ENCODE assay signal across 13 cellular contexts in the genomic region with DNA sequence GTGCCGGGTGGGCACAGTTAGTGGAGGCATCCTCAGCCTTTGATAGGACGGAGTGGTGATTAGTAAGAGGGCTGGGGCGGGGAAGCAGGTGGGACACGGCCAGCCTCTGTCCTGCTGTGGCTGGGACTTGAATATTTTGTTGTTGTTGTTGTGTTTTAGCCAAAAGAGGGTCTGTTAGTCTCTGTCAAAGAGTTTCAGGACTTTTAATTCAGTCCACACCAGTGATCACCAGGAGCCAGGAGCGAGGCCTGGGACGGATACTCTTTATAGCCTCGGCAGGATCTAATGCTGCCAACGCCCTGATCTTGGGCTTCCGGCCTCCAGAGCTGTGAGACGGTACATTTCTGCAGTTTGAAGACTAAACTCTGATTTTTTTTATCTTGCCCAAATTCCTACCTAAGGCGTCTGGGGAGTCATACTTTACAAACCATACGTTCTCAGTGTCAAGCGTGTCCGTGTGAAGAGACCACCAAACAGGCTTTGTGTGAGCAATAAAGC. TPM values are rescaled to one million over a fixed set of nuclear protein-coding genes. Genes with fewer than 3 reads are reported as not detected.
DNase-seq lines count a peak whose midpoint lies in the region; ATAC-seq, FAIRE-seq and TF ChIP-seq lines count a peak whose summit lies in the region.
"Had no signal": no experiment of that assay in that cellular context is flagged by ENCODE, and none has a peak within 500 bp of the region (broad histone marks: within the 10 kb centered on the region; RNA-seq: fewer than 3 reads in every experiment).

No MANE protein-coding gene starts in this region.

- H3K4me3 Mint-ChIP-seq in CD4-positive, alpha-beta memory T cell, result peak overlapping the region in 7 of 8 donors; percentile 49 to 92 (median 84)
- H3K4me3 Mint-ChIP-seq in nephron, result peak overlapping the region; percentile 89

- no peak for FAIRE-seq in GM12878 (lab: Jason Lieb, UNC)

- no peak overlapping the region for H3K14ac ChIP-seq in IMR-90 (replicated peaks; ENCODE audit: low read depth, low read length)

- H2AFZ ChIP-seq in IMR-90 (replicated peaks; ENCODE audit: low read length, poor library complexity) (no peak overlapping the region), GM12878 (ENCODE audit: control insufficient read depth, low read depth, low read length) (no peak overlapping the region; the same call in 1 of the 2 replicates)

- ATAC-seq in IMR-90 (ENCODE audit: low read depth) (no peak), GM12878 (no peak), GM19395 (IDR thresholded peaks at IDR 0.05; ENCODE audit: unreplicated experiment) (no peak), HG03196 (IDR thresholded peaks at IDR 0.05; ENCODE audit: unreplicated experiment) (no peak), GM18519 (IDR thresholded peaks at IDR 0.05; ENCODE audit: low FRiP score, unreplicated experiment) (no peak)

- H3K9ac ChIP-seq in IMR-90 (ENCODE audit: low read depth, low read length), result no peak overlapping the region
- H3K9ac ChIP-seq in GM12878 (ENCODE audit: control insufficient read depth, insufficient read depth, low read length), result no peak overlapping the region; the same call in 1 of the 2 replicates

- dilution Hi-C loops in IMR-90 (cut with HindIII; ENCODE audit: low sequenced_read_pairs, unreplicated experiment), result no loop called here

- TF ChIP-seq CTCF in IMR-90 (conservative IDR thresholded peaks at IDR 0.05; ENCODE audit: low read depth, low read length), result no peak
- TF ChIP-seq CTCF in GM12878 (IDR thresholded peaks at IDR 0.05 in 2 of 3, conservative IDR thresholded peaks at IDR 0.05 in 1 of 3; ENCODE audit: control insufficient read depth in 2 of 3, extremely low read depth in 1 of 3, insufficient read depth in 1 of 3, low read depth in 3 of 3, low read length in 3 of 3), result no peak
- no peak for TF ChIP-seq CTCF in nephron (IDR thresholded peaks at IDR 0.05; ENCODE audit: unreplicated experiment in 3 of 3)

- POLR2A ChIA-PET in CD4-positive, alpha-beta memory T cell (lab: Charles Lee; ENCODE audit: partially characterized antibody), result interaction anchor here (1.0 to 2.8 kb wide), 3 partner anchors 9 to 38 kb away, joined by 3 to 9 read pairs (median 3); no protein-coding TSS in a partner anchor
- POLR2A ChIA-PET in IMR-90 (lab: Charles Lee; ENCODE audit: unreplicated experiment) (interaction anchor here (0.6 kb wide), 1 partner anchor 112 kb away, joined by 9 read pairs; no protein-coding TSS in a partner anchor), GM12878 (lab: Charles Lee) (interaction anchor here (1.7 kb wide), 1 partner anchor 39 kb away, joined by 5 read pairs; no protein-coding TSS in a partner anchor)

- peaks cover 0 to 15% of the 10 kb centered on the region in 2 donors for H3K36me3 Mint-ChIP-seq in CD4-positive, alpha-beta memory T cell
- H3K36me3 Mint-ChIP-seq in nephron (ENCODE audit: low read depth), result peaks cover 3% of the 10 kb centered on the region

- WGBS in IMR-90 (ENCODE audit: extremely low coverage in 2 of 2, insufficient read length in 1 of 2), 2 experiments, result 56% methylated on average over 3 of the region's 14 CpGs; no CpG with 5 or more reads in 1 of the 2 experiments
- WGBS in GM12878 (ENCODE audit: insufficient coverage, insufficient replicate concordance, low lambda C conversion rate, missing lambda C conversion rate), result 69% methylated on average over 14 of the region's 14 CpGs

- intact Hi-C loops in CD4-positive, alpha-beta memory T cell (cut with micrococcal nuclease), result no loop called here
- intact Hi-C loops in IMR-90 (cut with micrococcal nuclease), result loop anchor here (10.0 kb wide), 1 partner anchor 173 kb away; no protein-coding TSS in a partner anchor
- intact Hi-C loops in GM12878 (cut with micrococcal nuclease; ENCODE audit: unreplicated experiment), result no loop called here

- H2BK15ac ChIP-seq in IMR-90 (ENCODE audit: low read depth, low read length), result no peak overlapping the region

- peaks cover 6% of the 10 kb centered on the region; the same call in 1 of the 2 replicates for H3K9me1 ChIP-seq in IMR-90 (ENCODE audit: insufficient read depth, low read length)

- H4K8ac ChIP-seq in IMR-90 (ENCODE audit: low read depth in 2 of 2, low read length in 2 of 2), result no peak overlapping the region

- peaks cover 6 to 18% of the 10 kb centered on the region in 2 experiments; a peak in 2 of 4 replicates for H3K79me1 ChIP-seq in IMR-90 (ENCODE audit: low read depth in 1 of 2, low read length in 2 of 2)

- no peak overlapping the region for H4K5ac ChIP-seq in IMR-90 (ENCODE audit: low read depth, low read length)

- no peak overlapping the region for H3K4me3 ChIP-seq in CD4-positive, alpha-beta memory T cell (ENCODE audit: low read length in 2 of 2)
- H3K4me3 ChIP-seq in IMR-90 (ENCODE audit: insufficient read depth, low read depth, low read length) (no peak overlapping the region), GM12878 (no peak overlapping the region)
- H3K4me3 ChIP-seq: thoracic aorta had no signal

- H3K4me1 ChIP-seq in CD4-positive, alpha-beta memory T cell (ENCODE audit: insufficient read depth, low read length), result peaks cover 60% of the 10 kb centered on the region
- peaks cover 16% of the 10 kb centered on the region for H3K4me1 ChIP-seq in IMR-90 (ENCODE audit: control insufficient read depth, insufficient read depth, low read length)
- peaks cover 56% of the 10 kb centered on the region for H3K4me1 ChIP-seq in GM12878 (ENCODE audit: control insufficient read depth, insufficient read depth, low read length)

- in situ Hi-C loops in IMR-90 (cut with MboI; ENCODE audit: low sequenced_read_pairs) (no loop called here), GM12878 (cut with MboI) (no loop called here)

- peaks cover 0 to 2% (median 0%) of the 10 kb centered on the region in 8 donors for H3K9me3 Mint-ChIP-seq in CD4-positive, alpha-beta memory T cell
- H3K9me3 Mint-ChIP-seq in nephron, result no peaks in the 10 kb centered on the region

- TF ChIP-seq RAD21 in IMR-90 (IDR thresholded peaks at IDR 0.05; ENCODE audit: low read length), result no peak
- TF ChIP-seq RAD21 in GM12878 (IDR thresholded peaks at IDR 0.05; ENCODE audit: insufficient read depth, low read depth, low read length), result no peak

- RAD21 ChIA-PET in GM12878 (lab: Charles Lee; ENCODE audit: unreplicated experiment), result no interaction called here

- no peak overlapping the region; the same call in 1 of the 2 replicates for H2AK5ac ChIP-seq in IMR-90 (ENCODE audit: low read depth, low read length)

- no peak overlapping the region for H3K23ac ChIP-seq in IMR-90 (ENCODE audit: low read depth, low read length)

- peak overlapping the region; percentile 34; the same call in 1 of the 2 replicates for H4K91ac ChIP-seq in IMR-90 (ENCODE audit: insufficient read depth, low read depth, low read length)

- H3K18ac ChIP-seq in IMR-90 (ENCODE audit: low read depth, low read length), result no peak overlapping the region

- H2AK9ac ChIP-seq in IMR-90 (replicated peaks; ENCODE audit: low read depth, low read length, poor library complexity), result peak overlapping the region; percentile 45

- H3K4me2 ChIP-seq in IMR-90 (ENCODE audit: low read depth, low read length), result no peak overlapping the region
- 0 out of 2 replicates have a peak overlapping the region, but pooled peaks have one; percentile 3 for H3K4me2 ChIP-seq in GM12878 (ENCODE audit: control insufficient read depth, insufficient read depth)

- H3K27ac Mint-ChIP-seq in CD4-positive, alpha-beta memory T cell, result peak overlapping the region; percentile 94 to 98 (median 96)
- peak overlapping the region; percentile 27 to 68 (median 68) for H3K27ac Mint-ChIP-seq in nephron

- CTCF ChIA-PET in CD4-positive, alpha-beta memory T cell (lab: Charles Lee; ENCODE audit: partially characterized antibody), result interaction anchor here (7.8 kb wide), 1 partner anchor 62 kb away, joined by 90 read pairs; no protein-coding TSS in a partner anchor
- CTCF ChIA-PET in IMR-90 (lab: Yijun Ruan, JAX), result no interaction called here
- CTCF ChIA-PET in GM12878 (lab: Yijun Ruan, JAX), result interaction anchor here (0.6 kb wide), 1 partner anchor 352 kb away, joined by 3 read pairs; no protein-coding TSS in a partner anchor

- H3K4me1 Mint-ChIP-seq in CD4-positive, alpha-beta memory T cell, result peaks cover 37 to 71% (median 54%) of the 10 kb centered on the region in 4 donors
- H3K4me1 Mint-ChIP-seq in nephron, result peaks cover 21% of the 10 kb centered on the region

- no peaks in the 10 kb centered on the region for H3K36me3 ChIP-seq in CD4-positive, alpha-beta memory T cell (ENCODE audit: insufficient read depth, low read length)
- peaks cover 5% of the 10 kb centered on the region; the same call in 1 of the 2 replicates for H3K36me3 ChIP-seq in IMR-90 (ENCODE audit: control insufficient read depth, insufficient read depth, low read length)
- no peaks in the 10 kb centered on the region for H3K36me3 ChIP-seq in GM12878 (ENCODE audit: control insufficient read depth in 2 of 2, insufficient read depth in 2 of 2, low read length in 1 of 2)
- H3K36me3 ChIP-seq: thoracic aorta had no signal

- no peak for TF ChIP-seq EP300 in GM12878 (IDR thresholded peaks at IDR 0.05; ENCODE audit: borderline replicate concordance in 1 of 2, control insufficient read depth in 1 of 2, low read depth in 2 of 2, low read length in 2 of 2)

- no peaks in the 10 kb centered on the region for H3K27me3 Mint-ChIP-seq in CD4-positive, alpha-beta memory T cell
- H3K27me3 Mint-ChIP-seq in nephron (ENCODE audit: low read depth), result no peaks in the 10 kb centered on the region

- no peak for DNase-seq in CD4-positive, alpha-beta memory T cell
- DNase-seq in IMR-90 (no peak), GM12878 (ENCODE audit: low read depth, low spot score) (no peak), DMS79 (lab: John Stamatoyannopoulos, UW) (no peak)
- DNase-seq: Calu3, foreskin melanocyte, NCI-H1417 treated with DMSO at 0.1 percent for 48 hours had no signal

- H3K4ac ChIP-seq in IMR-90 (ENCODE audit: low read depth, low read length), result no peak overlapping the region

- no peak overlapping the region for H2BK120ac ChIP-seq in IMR-90 (ENCODE audit: low read depth, low read length)

- no peaks in the 10 kb centered on the region for H3K27me3 ChIP-seq in CD4-positive, alpha-beta memory T cell (ENCODE audit: insufficient read depth, low read length)
- no peaks in the 10 kb centered on the region for H3K27me3 ChIP-seq in IMR-90 (ENCODE audit: control insufficient read depth, insufficient read depth, low read length)
- no peaks in the 10 kb centered on the region for H3K27me3 ChIP-seq in GM12878 (replicated peaks in 1 of 2; ENCODE audit: control insufficient read depth in 2 of 2, insufficient read depth in 2 of 2, low read length in 1 of 2)

- no peaks in the 10 kb centered on the region for H4K20me1 ChIP-seq in IMR-90 (ENCODE audit: insufficient read depth, low read length)
- H4K20me1 ChIP-seq in GM12878 (ENCODE audit: control insufficient read depth, insufficient read depth), result no peaks in the 10 kb centered on the region

- H3K56ac ChIP-seq in IMR-90 (ENCODE audit: extremely low read depth, insufficient read depth, low read length), result no peak overlapping the region

- BruUV-seq in IMR-90 (replicated peaks; lab: Mats Ljungman, UMichigan) (no TSS peak), GM12878 (replicated peaks; lab: Mats Ljungman, UMichigan) (no TSS peak)

- SMC1A ChIA-PET in GM12878 (lab: Charles Lee; ENCODE audit: uncharacterized antibody, unreplicated experiment), result interaction anchor here (1.0 to 1.8 kb wide), 2 partner anchors 13 to 61 kb away, joined by 3 to 6 read pairs; no protein-coding TSS in a partner anchor

- peaks cover 14% of the 10 kb centered on the region for H3K79me2 ChIP-seq in GM12878 (ENCODE audit: control insufficient read depth, insufficient read depth, low read length)

- no peak overlapping the region for H3K27ac ChIP-seq in CD4-positive, alpha-beta memory T cell (ENCODE audit: low read depth, low read length)
- H3K27ac ChIP-seq in IMR-90 (ENCODE audit: insufficient read depth, low read length) (no peak overlapping the region), GM12878 (ENCODE audit: control insufficient read depth, insufficient read depth) (peak overlapping the region; percentile 69)
- H3K27ac ChIP-seq: HL-60, thoracic aorta had no signal

- H2BK20ac ChIP-seq in IMR-90 (ENCODE audit: low read depth, low read length), result no peak overlapping the region

- TF ChIP-seq POLR2A in IMR-90 (IDR thresholded peaks at IDR 0.05; ENCODE audit: low read depth, low read length), result no peak
- no peak for TF ChIP-seq POLR2A in GM12878 (IDR thresholded peaks at IDR 0.05; ENCODE audit: low read depth, low read length)

- H3K9me3 ChIP-seq in CD4-positive, alpha-beta memory T cell (ENCODE audit: control insufficient read depth in 1 of 2, low read length in 2 of 2), result no peaks in the 10 kb centered on the region
- no peaks in the 10 kb centered on the region for H3K9me3 ChIP-seq in IMR-90 (ENCODE audit: control insufficient read depth, insufficient read depth, low read length)
- H3K9me3 ChIP-seq in GM12878 (replicated peaks; ENCODE audit: control insufficient read depth, insufficient read depth, low read length), result no peaks in the 10 kb centered on the region
- H3K9me3 ChIP-seq: thoracic aorta had no signal

- no peak overlapping the region for H2BK5ac ChIP-seq in IMR-90 (ENCODE audit: low read depth, low read length, poor library complexity, severe bottlenecking)

RNA-seq across cellular contexts. Expression of a gene that starts 2.9 kb away (rescaled TPM):
- 100 to 1,000 TPM; 367 to 399 TPM for total RNA-seq in CD4-positive, alpha-beta memory T cell
- polyA plus RNA-seq in CD4-positive, alpha-beta memory T cell, result 10 to 100 TPM; 11.2 to 67.9 TPM
- total RNA-seq in IMR-90 (2012; rRNA removed), result 36.0 and 37.5 TPM in 2 replicates
- 20.8 and 23.4 TPM in 2 replicates for polyA plus RNA-seq in IMR-90 (2012; rRNA removed)
- 11.3 and 20.0 TPM in 2 replicates for polyA plus RNA-seq in IMR-90 (2012; cell fraction: cytosol; rRNA removed)
- 95.6 and 134 TPM in 2 replicates for polyA plus RNA-seq in IMR-90 (2012; cell fraction: nucleus; rRNA removed; ENCODE audit: low replicate concordance)
- 595 and 707 TPM in 2 replicates for total RNA-seq in GM12878 (2013; cell fraction: nucleolus; rRNA removed)
- total RNA-seq in GM12878 (2014; rRNA removed), result 84.7 and 105 TPM in 2 replicates
- total RNA-seq in GM12878 (2014; rRNA removed; fragmentation: Illumina TruSeq; extraction: Trizol), result 54.8 and 60.3 TPM in 2 replicates
- 129 and 145 TPM in 2 replicates for total RNA-seq in GM12878 (2021)
- polyA plus RNA-seq in GM12878 (2011; ENCODE audit: low read depth), result 66.3 TPM
- 58.2 and 76.8 TPM in 2 replicates for polyA plus RNA-seq in GM12878 (2011; rRNA removed)
- 51.9 and 56.6 TPM in 2 replicates for polyA plus RNA-seq in GM12878 (2011; cell fraction: cytosol; rRNA removed)
- polyA plus RNA-seq in GM12878 (2011; cell fraction: nucleus; rRNA removed), result 460 and 635 TPM in 2 replicates
- polyA plus RNA-seq in GM12878 (2012), result 82.0 and 104 TPM in 2 replicates
- polyA plus RNA-seq in GM12878 (2014; fragmentation: Illumina TruSeq; extraction: Trizol), result 97.1 and 113 TPM in 2 replicates
- polyA plus RNA-seq in GM12878 (2014; fragmentation: Nextera tagmentation; extraction: Ambion mirVana), result 10 to 100 TPM; 18.6 to 23.6 TPM
- polyA plus RNA-seq in GM12878 (2014; rRNA removed), result 79.3 and 95.1 TPM in 2 replicates
- polyA plus RNA-seq in GM12878 (2016; fragmentation: Nextera tagmentation; extraction: Ambion mirVana), result 10 to 100 TPM; 52.4 to 53.6 TPM
- polyA minus RNA-seq in GM12878 (2011; rRNA and poly(A)+ RNA removed), result 191 and 202 TPM in 2 replicates
- 72.8 and 86.2 TPM in 2 replicates for polyA minus RNA-seq in GM12878 (2011; cell fraction: cytosol; rRNA and poly(A)+ RNA removed)
- 196 and 291 TPM in 2 replicates for polyA minus RNA-seq in GM12878 (2011; cell fraction: nucleus; rRNA and poly(A)+ RNA removed)

RNA-seq across cellular contexts. Expression of a gene that starts 37.5 kb away (rescaled TPM):
- 100 to 1,000 TPM; 121 to 126 TPM for total RNA-seq in CD4-positive, alpha-beta memory T cell
- polyA plus RNA-seq in CD4-positive, alpha-beta memory T cell, result 10 to 100 TPM in 1 of 2 donors, 1 to 10 TPM in 1; 6.3 to 10.6 TPM
- total RNA-seq in IMR-90 (2012; rRNA removed) (2.2 and 3.2 TPM in 2 replicates), GM12878 (2014; rRNA removed) (2.1 and 3.3 TPM in 2 replicates), GM12878 (2014; rRNA removed; fragmentation: Illumina TruSeq; extraction: Trizol) (0.46 and 0.54 TPM in 2 replicates), GM12878 (2021) (1.5 and 2.2 TPM in 2 replicates)
- polyA plus RNA-seq in IMR-90 (2012; rRNA removed) (15.6 and 17.2 TPM in 2 replicates), GM12878 (2011; rRNA removed) (0.36 and 0.65 TPM in 2 replicates), GM12878 (2014; fragmentation: Illumina TruSeq; extraction: Trizol) (0.22 and 0.73 TPM in 2 replicates), GM12878 (2014; fragmentation: Nextera tagmentation; extraction: Ambion mirVana) (under 1 TPM in 1 of 2 experiments, not detected in 1; 0.05 TPM), GM12878 (2014; rRNA removed) (4.1 TPM in 2 replicates), GM12878 (2016; fragmentation: Nextera tagmentation; extraction: Ambion mirVana) (1 to 10 TPM; 1.2 to 2.2 TPM)
- polyA plus RNA-seq in IMR-90 (2012; cell fraction: cytosol; rRNA removed), result 7.8 and 15.2 TPM in 2 replicates
- polyA plus RNA-seq in IMR-90 (2012; cell fraction: nucleus; rRNA removed; ENCODE audit: low replicate concordance), result 43.1 and 103 TPM in 2 replicates
- total RNA-seq in GM12878 (2013; cell fraction: nucleolus; rRNA removed), result 14.5 and 18.3 TPM in 2 replicates
- polyA plus RNA-seq in GM12878 (2011; ENCODE audit: low read depth), result 2.1 TPM
- 1.0 and 1.4 TPM in 2 replicates for polyA plus RNA-seq in GM12878 (2011; cell fraction: cytosol; rRNA removed)
- polyA plus RNA-seq in GM12878 (2011; cell fraction: nucleus; rRNA removed), result 12.5 and 13.2 TPM in 2 replicates
- polyA plus RNA-seq in GM12878 (2012), result 4.4 and 5.4 TPM in 2 replicates
- 0.44 and 0.46 TPM in 2 replicates for polyA minus RNA-seq in GM12878 (2011; rRNA and poly(A)+ RNA removed)
- not detected in 2 replicates for polyA minus RNA-seq in GM12878 (2011; cell fraction: cytosol; rRNA and poly(A)+ RNA removed)
- 2.8 and 4.0 TPM in 2 replicates for polyA minus RNA-seq in GM12878 (2011; cell fraction: nucleus; rRNA and poly(A)+ RNA removed)

RNA-seq across cellular contexts. Expression of a gene that starts 37.6 kb away (rescaled TPM):
- total RNA-seq in CD4-positive, alpha-beta memory T cell, result 100 to 1,000 TPM; 189 to 198 TPM
- polyA plus RNA-seq in CD4-positive, alpha-beta memory T cell, result 10 to 100 TPM; 37.8 to 58.6 TPM
- total RNA-seq in IMR-90 (2012; rRNA removed), result 3.0 and 3.9 TPM in 2 replicates
- 41.5 TPM in 2 replicates for polyA plus RNA-seq in IMR-90 (2012; rRNA removed)
- 45.7 and 54.0 TPM in 2 replicates for polyA plus RNA-seq in IMR-90 (2012; cell fraction: cytosol; rRNA removed)
- 159 and 195 TPM in 2 replicates for polyA plus RNA-seq in IMR-90 (2012; cell fraction: nucleus; rRNA removed; ENCODE audit: low replicate concordance)
- 53.8 and 65.3 TPM in 2 replicates for total RNA-seq in GM12878 (2013; cell fraction: nucleolus; rRNA removed)
- total RNA-seq in GM12878 (2014; rRNA removed), result 4.4 and 4.5 TPM in 2 replicates
- total RNA-seq in GM12878 (2014; rRNA removed; fragmentation: Illumina TruSeq; extraction: Trizol), result 3.4 and 3.9 TPM in 2 replicates
- 12.0 and 16.0 TPM in 2 replicates for total RNA-seq in GM12878 (2021)
- 11.0 TPM for polyA plus RNA-seq in GM12878 (2011; ENCODE audit: low read depth)
- 5.8 and 6.2 TPM in 2 replicates for polyA plus RNA-seq in GM12878 (2011; rRNA removed)
- 7.8 and 9.5 TPM in 2 replicates for polyA plus RNA-seq in GM12878 (2011; cell fraction: cytosol; rRNA removed)
- 69.7 and 83.3 TPM in 2 replicates for polyA plus RNA-seq in GM12878 (2011; cell fraction: nucleus; rRNA removed)
- polyA plus RNA-seq in GM12878 (2012), result 22.7 and 24.5 TPM in 2 replicates
- polyA plus RNA-seq in GM12878 (2014; fragmentation: Illumina TruSeq; extraction: Trizol), result 4.5 and 5.7 TPM in 2 replicates
- 1 to 10 TPM in 1 of 2 experiments, under 1 TPM in 1; 0.13 to 1.3 TPM for polyA plus RNA-seq in GM12878 (2014; fragmentation: Nextera tagmentation; extraction: Ambion mirVana)
- polyA plus RNA-seq in GM12878 (2014; rRNA removed), result 10.2 and 12.9 TPM in 2 replicates
- polyA plus RNA-seq in GM12878 (2016; fragmentation: Nextera tagmentation; extraction: Ambion mirVana), result 10 to 100 TPM; 14.0 to 17.2 TPM
- polyA minus RNA-seq in GM12878 (2011; rRNA and poly(A)+ RNA removed), result 3.8 and 4.3 TPM in 2 replicates
- polyA minus RNA-seq in GM12878 (2011; cell fraction: cytosol; rRNA and poly(A)+ RNA removed), result 4.9 and 10.6 TPM in 2 replicates
- 6.4 and 13.8 TPM in 2 replicates for polyA minus RNA-seq in GM12878 (2011; cell fraction: nucleus; rRNA and poly(A)+ RNA removed)

Comparison
In these comparisons a context has a peak if more than half of its experiments do, and no peak if none do; other contexts are left out.
1. RNA of a gene that starts 37.5 kb away (total RNA-seq): 121 to 126 TPM in CD4-positive, alpha-beta memory T cell; 2.2 to 3.2 TPM in IMR-90 and 0.46 to 18.3 TPM in GM12878; every median in the first group is over 4 times any median in the second.